In the genomic region with DNA sequence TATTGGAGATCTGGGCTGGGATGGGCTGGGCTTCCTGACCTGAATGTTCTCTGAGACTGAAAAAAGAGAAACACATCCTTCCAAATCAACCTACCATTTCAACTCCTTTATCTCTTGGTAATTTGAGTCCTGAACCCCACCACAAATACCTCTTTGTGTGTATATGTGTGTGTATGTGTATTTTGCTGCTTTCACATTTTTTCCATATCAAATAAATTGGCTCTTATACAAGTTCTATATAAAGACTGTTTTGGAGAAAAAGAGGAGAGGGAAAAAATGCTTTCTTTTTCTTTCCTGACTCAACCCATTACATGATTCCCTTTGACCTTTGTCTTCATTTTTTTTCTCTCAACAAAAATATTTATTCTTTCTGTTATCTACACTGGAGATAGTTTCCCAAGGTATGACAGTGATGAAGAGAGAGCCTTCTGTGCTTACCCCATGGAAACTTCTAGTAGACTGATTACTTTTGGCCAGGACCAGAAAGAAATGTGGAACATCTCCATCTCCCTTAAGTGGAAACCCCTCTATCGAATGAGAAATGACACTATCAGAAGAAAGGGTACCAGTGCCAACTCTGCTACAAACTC, we compare ENCODE assay signal across 19 cellular contexts.
"Had no signal": no experiment of that assay in that cellular context is flagged by ENCODE, and none has a peak within 500 bp of the region (broad histone marks: within the 10 kb centered on the region; RNA-seq: fewer than 3 reads in every experiment).

No MANE protein-coding gene starts in this region.

- DNase-seq: activated naive CD4-positive, alpha-beta T cell; activated naive CD8-positive, alpha-beta T cell treated with anti-CD3 and anti-CD28 coated beads, Interleukin-2, amount 10 ng/mL, durations not matched to agents 7 days and 5 days; activated T-cell treated with anti-CD3 and anti-CD28 coated beads for 4 hours; anterior cingulate cortex; head of caudate nucleus; left ventricle myocardium inferior; natural killer cell; right cardiac atrium; stimulated activated CD4-positive, alpha-beta T cell treated with anti-CD3 and anti-CD28 coated beads, Interleukin-4, amount 100 ng/mL, for 24 hours; stimulated activated naive CD4-positive, alpha-beta T cell treated with Interleukin-2 at 50 U/mL for 16 hours; substantia nigra; T-helper 9 cell had no signal

- H3K27me3 ChIP-seq: tibial nerve, vagina had no signal

- FAIRE-seq: colon, endometrium had no signal

- H3K36me3 ChIP-seq: prostate gland, tibial nerve, vagina had no signal

- H3K9me3 ChIP-seq: left ventricle myocardium inferior, prostate gland, tibial nerve, vagina had no signal

- H3K27ac ChIP-seq: left ventricle myocardium inferior, prostate gland, tibial nerve, vagina had no signal

- H3K4me1 ChIP-seq: left ventricle myocardium inferior, prostate gland, tibial nerve had no signal

- ATAC-seq: activated CD4-positive, CD25-positive, alpha-beta regulatory T cell treated with anti-CD3 and anti-CD28 coated beads, Interleukin-2, amount 50 U/mL, for 24 hours; natural killer cell; right cardiac atrium had no signal

- H3K4me3 ChIP-seq: left ventricle myocardium inferior, prostate gland, skin epidermis, tibial nerve, vagina had no signal
